Comparison of ENCODE assay signal across 15 cellular contexts in genomic region chr20:50315811-50316551, GRCh38.
"Had no signal": no experiment of that assay in that cellular context is flagged by ENCODE, and none has a peak within 500 bp of the region (broad histone marks: within the 10 kb centered on the region; RNA-seq: fewer than 3 reads in every experiment).

No MANE protein-coding gene starts in this region.

- H3K27me3 ChIP-seq: adrenal gland had no signal

- H3K4me3 Mint-ChIP-seq: activated B cell treated with CpG ODN at 0.5 μM for 24 hours; activated CD4-positive, alpha-beta T cell treated with anti-CD3 and anti-CD28 coated beads, Interleukin-2, amount 10 ng/mL, durations not matched to agents 24 days and 14 days; activated naive CD4-positive, alpha-beta T cell treated with anti-CD3 and anti-CD28 coated beads for 36 hours; activated T-helper 17 cell treated with anti-CD3 and anti-CD28 coated beads, Interleukin-2, amount 50 U/mL, for 72 hours; central memory CD8-positive, alpha-beta T cell; naive thymus-derived CD8-positive, alpha-beta T cell; stimulated activated naive B cell treated with anti-CD40 and anti-IgM and Interleukin-4, amounts not matched to agents 10 μg/mL and 1 μg/mL and 100 μg/mL, for 72 hours; T-helper 1 cell treated with Interleukin-12 subunit alpha and Interleukin-12 subunit beta and Interleukin-4 antibody, amounts not matched to agents 30 μg/mL and 1 μg/mL, for 36 hours; type B pancreatic cell had no signal

- H3K4me1 Mint-ChIP-seq: activated B cell treated with CpG ODN at 0.5 μM for 24 hours; activated T-helper 17 cell treated with anti-CD3 and anti-CD28 coated beads, Interleukin-2, amount 50 U/mL, for 72 hours; central memory CD8-positive, alpha-beta T cell had no signal

- H3K4me3 ChIP-seq: adrenal gland, lung had no signal

- H3K36me3 ChIP-seq: adrenal gland had no signal

- ATAC-seq: activated T-helper 17 cell treated with anti-CD3 and anti-CD28 coated beads, Interleukin-2, amount 50 U/mL, for 72 hours; naive thymus-derived CD8-positive, alpha-beta T cell; SK-N-SH treated with all-trans-retinoic acid at 6 μM for 48 hours; stimulated activated naive B cell treated with anti-CD40 and anti-IgM and Interleukin-4, amounts not matched to agents 10 μg/mL and 1 μg/mL and 100 μg/mL, for 72 hours had no signal

- H3K9me3 ChIP-seq: adrenal gland had no signal

- H3K27ac Mint-ChIP-seq: activated B cell treated with CpG ODN at 0.5 μM for 24 hours; activated naive CD4-positive, alpha-beta T cell treated with anti-CD3 and anti-CD28 coated beads for 36 hours; activated T-helper 17 cell treated with anti-CD3 and anti-CD28 coated beads, Interleukin-2, amount 50 U/mL, for 72 hours; stimulated activated naive B cell treated with anti-CD40 and anti-IgM and Interleukin-4, amounts not matched to agents 10 μg/mL and 1 μg/mL and 100 μg/mL, for 72 hours; T-helper 1 cell treated with Interleukin-12 subunit alpha and Interleukin-12 subunit beta and Interleukin-4 antibody, amounts not matched to agents 30 μg/mL and 1 μg/mL, for 36 hours; type B pancreatic cell had no signal

- H3K36me3 Mint-ChIP-seq: naive thymus-derived CD8-positive, alpha-beta T cell; stimulated activated naive B cell treated with anti-CD40 and anti-IgM and Interleukin-4, amounts not matched to agents 10 μg/mL and 1 μg/mL and 100 μg/mL, for 72 hours; type B pancreatic cell had no signal

- DNase-seq: activated B cell treated with CpG ODN at 0.5 μM for 24 hours; activated CD4-positive, alpha-beta T cell treated with anti-CD3 and anti-CD28 coated beads, Interleukin-2, amount 10 ng/mL, durations not matched to agents 24 days and 14 days; activated naive CD4-positive, alpha-beta T cell treated with anti-CD3 and anti-CD28 coated beads for 36 hours; activated T-cell treated with anti-CD3 and anti-CD28 coated beads for 4 hours; naive thymus-derived CD8-positive, alpha-beta T cell; stimulated activated CD4-positive, alpha-beta T cell treated with anti-CD3 and anti-CD28 coated beads, Interleukin-1b, Interleukin-23, amount 100 ng/mL, for 48 hours; stimulated activated naive B cell treated with anti-CD40 and anti-IgM and Interleukin-4, amounts not matched to agents 10 μg/mL and 1 μg/mL and 100 μg/mL, for 72 hours; substantia nigra had no signal

- H3K9me3 Mint-ChIP-seq: activated B cell treated with CpG ODN at 0.5 μM for 24 hours; activated CD4-positive, alpha-beta T cell treated with anti-CD3 and anti-CD28 coated beads, Interleukin-2, amount 10 ng/mL, durations not matched to agents 24 days and 14 days; activated T-helper 17 cell treated with anti-CD3 and anti-CD28 coated beads, Interleukin-2, amount 50 U/mL, for 72 hours; central memory CD8-positive, alpha-beta T cell; T-helper 1 cell treated with Interleukin-12 subunit alpha and Interleukin-12 subunit beta and Interleukin-4 antibody, amounts not matched to agents 30 μg/mL and 1 μg/mL, for 36 hours; type B pancreatic cell had no signal
